ENCODE assay signal across 16 cellular contexts in genomic region chr3:193827831-193828230, GRCh38.
DNase-seq lines count a peak whose midpoint lies in the region; FAIRE-seq and TF ChIP-seq lines count a peak whose summit lies in the region.
"Had no signal": no experiment of that assay in that cellular context is flagged by ENCODE, and none has a peak within 500 bp of the region (broad histone marks: within the 10 kb centered on the region; RNA-seq: fewer than 3 reads in every experiment).

No MANE protein-coding gene starts in this region.

- TF ChIP-seq CTCF in astrocyte (IDR thresholded peaks at IDR 0.05; ENCODE audit: insufficient read depth, low read depth, low read length): no peak
- no peak for TF ChIP-seq CTCF in esophagus squamous epithelium (IDR thresholded peaks at IDR 0.05)
- TF ChIP-seq CTCF in neural crest cell (conservative IDR thresholded peaks at IDR 0.05): no peak

- FAIRE-seq in astrocyte (lab: Jason Lieb, UNC): no peak

- TF ChIP-seq POLR2A in esophagus squamous epithelium (IDR thresholded peaks at IDR 0.05): no peak

- no peak overlapping the region for H3K4me3 ChIP-seq in astrocyte (ENCODE audit: insufficient read depth, low read depth, low read length)
- no peak overlapping the region for H3K4me3 ChIP-seq in esophagus squamous epithelium
- H3K4me3 ChIP-seq: GM23248 had no signal

- no peak overlapping the region for H2AFZ ChIP-seq in astrocyte (ENCODE audit: low read depth, low read length)
- H2AFZ ChIP-seq: GM23248 had no signal

- no peaks in the 10 kb centered on the region for H3K79me2 ChIP-seq in astrocyte (ENCODE audit: insufficient read depth, low read length)

- H3K4me3 Mint-ChIP-seq in astrocyte (ENCODE audit: unreplicated experiment) (no peak overlapping the region), neural crest cell (no peak overlapping the region)
- H3K4me3 Mint-ChIP-seq: B cell; CD4-positive, CD25-positive, alpha-beta regulatory T cell had no signal

- H3K27me3 ChIP-seq in astrocyte (ENCODE audit: insufficient read depth, low read length): peaks cover 34% of the 10 kb centered on the region
- H3K27me3 ChIP-seq in esophagus squamous epithelium: no peaks in the 10 kb centered on the region

- H3K27ac ChIP-seq in astrocyte (ENCODE audit: low read depth, low read length): no peak overlapping the region
- peak overlapping the region; percentile 7 to 98 (median 94) for H3K27ac ChIP-seq in esophagus squamous epithelium
- H3K27ac ChIP-seq: GM23248 had no signal

- H3K27me3 Mint-ChIP-seq in astrocyte (ENCODE audit: low read depth, unreplicated experiment) (peaks cover 50% of the 10 kb centered on the region), neural crest cell (ENCODE audit: low read depth) (peaks cover 6% of the 10 kb centered on the region)

- H3K9me3 ChIP-seq in astrocyte (ENCODE audit: insufficient read depth, low read depth, low read length) (no peaks in the 10 kb centered on the region), esophagus squamous epithelium (no peaks in the 10 kb centered on the region)

- H4K20me1 ChIP-seq in astrocyte (ENCODE audit: insufficient read depth, low read length): no peaks in the 10 kb centered on the region

- no peak overlapping the region for H3K9ac ChIP-seq in astrocyte (ENCODE audit: low read length)
- H3K9ac ChIP-seq: GM23248 had no signal

- H3K4me2 ChIP-seq in astrocyte (ENCODE audit: low read length): no peak overlapping the region

- H3K36me3 Mint-ChIP-seq in astrocyte (ENCODE audit: low read depth, unreplicated experiment) (no peaks in the 10 kb centered on the region), neural crest cell (ENCODE audit: low read depth) (no peaks in the 10 kb centered on the region)
- H3K36me3 Mint-ChIP-seq: CD4-positive, CD25-positive, alpha-beta regulatory T cell had no signal

- peak; percentile 8 for DNase-seq in astrocyte (ENCODE audit: low read depth)
- DNase-seq in esophagus squamous epithelium (lab: John Stamatoyannopoulos, UW): no peak
- DNase-seq in neural crest cell (ENCODE audit: low read depth, low spot score): no peak
- DNase-seq in head of caudate nucleus: no peak
- DNase-seq in activated CD4-positive, alpha-beta T cell treated with anti-CD3 and anti-CD28 coated beads, Interleukin-2, amount 50 U/mL, for 48 hours: no peak
- DNase-seq in DMS153 (lab: John Stamatoyannopoulos, UW): no peak
- DNase-seq in activated T-cell treated with anti-CD3 and anti-CD28 coated beads, Interleukin-2, amount 50 U/mL, for 48 hours: no peak
- DNase-seq: CD4-positive, CD25-positive, alpha-beta regulatory T cell; GM23248; HCEC 1CT; IMR-90; MV-4-11; NCI-H2171 treated with DMSO at 0.1 percent for 48 hours; NCI-H446 treated with DMSO at 0.1 percent for 48 hours; NK-92 treated with Interleukin-12 subunit alpha and Interleukin-12 subunit beta, amount 100 ng/mL, for 24 hours had no signal

- no peak overlapping the region for H3K27ac Mint-ChIP-seq in astrocyte (ENCODE audit: unreplicated experiment)
- H3K27ac Mint-ChIP-seq in neural crest cell (ENCODE audit: unreplicated experiment): peak overlapping the region; percentile 78
- H3K27ac Mint-ChIP-seq: B cell; CD4-positive, CD25-positive, alpha-beta regulatory T cell had no signal

- H3K36me3 ChIP-seq in astrocyte (ENCODE audit: insufficient read depth, low read length): no peaks in the 10 kb centered on the region
- no peaks in the 10 kb centered on the region for H3K36me3 ChIP-seq in esophagus squamous epithelium

- intact Hi-C loops in esophagus squamous epithelium (cut with DNase I) (no loop called here), head of caudate nucleus (cut with DNase I) (no loop called here)

- peaks cover 6% of the 10 kb centered on the region for H3K9me3 Mint-ChIP-seq in astrocyte (ENCODE audit: unreplicated experiment)
- H3K9me3 Mint-ChIP-seq in neural crest cell: no peaks in the 10 kb centered on the region

- H3K4me1 Mint-ChIP-seq in astrocyte (ENCODE audit: low read depth, unreplicated experiment) (peaks cover 27% of the 10 kb centered on the region), neural crest cell (peaks cover 24% of the 10 kb centered on the region)
- H3K4me1 Mint-ChIP-seq: CD4-positive, CD25-positive, alpha-beta regulatory T cell had no signal

- WGBS in esophagus squamous epithelium, 2 donors: 83 to 85% methylated on average over 2 of the region's 2 CpGs

- H3K4me1 ChIP-seq in astrocyte (ENCODE audit: insufficient read depth, low read length) (peaks cover 22% of the 10 kb centered on the region), esophagus squamous epithelium (peaks cover 10 to 73% (median 25%) of the 10 kb centered on the region in 3 donors)
